ENCODE assay signal across 14 cellular contexts in genomic region chr17:44941712-44942331, GRCh38. TPM values are rescaled to one million over a fixed set of nuclear protein-coding genes. Genes with fewer than 3 reads are reported as not detected.
DNase-seq lines count a peak whose midpoint lies in the region; ATAC-seq and TF ChIP-seq lines count a peak whose summit lies in the region.
"Had no signal": no experiment of that assay in that cellular context is flagged by ENCODE, and none has a peak within 500 bp of the region (broad histone marks: within the 10 kb centered on the region; RNA-seq: fewer than 3 reads in every experiment).

No MANE protein-coding gene starts in this region.

- peak overlapping the region; percentile 51 for H3K4me2 ChIP-seq in DND-41 (ENCODE audit: insufficient read depth, low read length)
- H3K4me2 ChIP-seq: KMS-11 had no signal

- H3K4me1 ChIP-seq in DND-41 (ENCODE audit: insufficient read depth, low read length) (peaks cover 62% of the 10 kb centered on the region), colonic mucosa (no peaks in the 10 kb centered on the region)

- H3K4me3 ChIP-seq in DND-41 (ENCODE audit: low read depth in 1 of 2, low read length in 2 of 2) (peak overlapping the region in 1 of 2 experiments; percentile 31; a peak in 1 of 4 replicates), colonic mucosa (no peak overlapping the region)

- peaks cover 48% of the 10 kb centered on the region for H4K20me1 ChIP-seq in DND-41 (ENCODE audit: insufficient read depth, low read length)

- DNase-seq in A172 (ENCODE audit: low spot score) (peak; percentile 59), DND-41 (no peak), islet precursor cell (peak; percentile 64), colonic mucosa (no peak), GM10266 (ENCODE audit: extremely low spot score) (no peak), Ammon's horn (ENCODE audit: low spot score) (no peak), NCI-H1417 (lab: John Stamatoyannopoulos, UW) (no peak)
- DNase-seq: CD8-positive, alpha-beta T cell; cerebellar nuclear complex; foreskin fibroblast; NCI-H2029; occipital lobe had no signal

- peak overlapping the region; percentile 39 for H3K27ac ChIP-seq in DND-41 (ENCODE audit: low read length)
- 0 out of 2 replicates have a peak overlapping the region, but pooled peaks have one; percentile 21 for H3K27ac ChIP-seq in VCaP
- H3K27ac ChIP-seq in colonic mucosa: no peak overlapping the region
- H3K27ac ChIP-seq: KMS-11 had no signal

- intact Hi-C loops in colonic mucosa (cut with DNase I): no loop called here

- no peaks in the 10 kb centered on the region for H3K9me3 ChIP-seq in DND-41 (ENCODE audit: insufficient read depth, low read length, severe bottlenecking)
- no peaks in the 10 kb centered on the region for H3K9me3 ChIP-seq in colonic mucosa

- no peak overlapping the region for H2AFZ ChIP-seq in DND-41 (ENCODE audit: low read depth, low read length)

- TF ChIP-seq CTCF in DND-41 (IDR thresholded peaks at IDR 0.05; ENCODE audit: borderline replicate concordance, extremely low read depth, low read length, poor library complexity, severe bottlenecking): no peak
- no peak for TF ChIP-seq CTCF in VCaP (conservative IDR thresholded peaks at IDR 0.05)
- no peak for TF ChIP-seq CTCF in colonic mucosa (IDR thresholded peaks at IDR 0.05)
- TF ChIP-seq CTCF in GM10266 (IDR thresholded peaks at IDR 0.05; ENCODE audit: control insufficient read depth, insufficient read depth, low read depth, missing control alignments): no peak

- peaks cover 87% of the 10 kb centered on the region for H3K36me3 ChIP-seq in DND-41 (ENCODE audit: insufficient read depth, low read length)
- H3K36me3 ChIP-seq in colonic mucosa: no peaks in the 10 kb centered on the region

- peak; percentile 69 for ATAC-seq in DND-41 (ENCODE audit: insufficient read depth, low read depth)
- ATAC-seq: CD8-positive, alpha-beta T cell had no signal

- peaks cover 100% of the 10 kb centered on the region for H3K79me2 ChIP-seq in DND-41 (ENCODE audit: insufficient read depth, low read length)

- no peaks in the 10 kb centered on the region for H3K27me3 ChIP-seq in DND-41 (ENCODE audit: insufficient read depth, low read length, poor library complexity)
- no peaks in the 10 kb centered on the region for H3K27me3 ChIP-seq in colonic mucosa

- peak overlapping the region; percentile 15; the same call in 1 of the 2 replicates for H3K9ac ChIP-seq in DND-41 (ENCODE audit: low read depth, low read length)
- H3K9ac ChIP-seq in colonic mucosa (ENCODE audit: low read depth in 2 of 2, low read length in 2 of 2): no peak overlapping the region
- H3K9ac ChIP-seq: KMS-11 had no signal

RNA-seq across cellular contexts. Expression of gene KIF18B, which starts 5.8 kb away (rescaled TPM):
- 9.8 and 16.3 TPM in 2 replicates for total RNA-seq in A172 (2014; rRNA removed; shearing (Covaris generic))
- 10 to 100 TPM in 1 of 2 donors, 1 to 10 TPM in 1; 5.7 to 45.5 TPM for total RNA-seq in colonic mucosa

RNA-seq across cellular contexts. Expression of gene C1QL1, which starts 26.3 kb away (rescaled TPM):
- 22.9 and 28.2 TPM in 2 replicates for total RNA-seq in A172 (2014; rRNA removed; shearing (Covaris generic))
- 1 to 10 TPM; 1.2 to 1.9 TPM for total RNA-seq in colonic mucosa
- total RNA-seq: CD8-positive, alpha-beta T cell had no signal

RNA-seq across cellular contexts. Expression of gene GFAP, which starts 26.5 kb away (rescaled TPM):
- total RNA-seq in A172 (2014; rRNA removed; shearing (Covaris generic)): not detected in 2 replicates
- total RNA-seq in colonic mucosa: under 1 TPM in 1 of 2 donors, not detected in 1; 0.20 TPM
- total RNA-seq: CD8-positive, alpha-beta T cell had no signal

RNA-seq across cellular contexts. Expression of gene EFTUD2, which starts 42.6 kb away (rescaled TPM):
- total RNA-seq in A172 (2014; rRNA removed; shearing (Covaris generic)): 185 and 215 TPM in 2 replicates
- total RNA-seq in colonic mucosa: 100 to 1,000 TPM in 1 of 2 donors, 10 to 100 TPM in 1; 74.8 to 109 TPM

Comparison
In these comparisons a context has a peak if more than half of its experiments do, and no peak if none do; other contexts are left out.
1. DNase-seq: peak in A172 (single experiment) and islet precursor cell (single experiment); none in DND-41 (single experiment), colonic mucosa (single experiment), GM10266 (single experiment), Ammon's horn (single experiment) and NCI-H1417 (0 of 3).